Comparison of ENCODE assay signal across 8 cellular contexts in the genomic region with DNA sequence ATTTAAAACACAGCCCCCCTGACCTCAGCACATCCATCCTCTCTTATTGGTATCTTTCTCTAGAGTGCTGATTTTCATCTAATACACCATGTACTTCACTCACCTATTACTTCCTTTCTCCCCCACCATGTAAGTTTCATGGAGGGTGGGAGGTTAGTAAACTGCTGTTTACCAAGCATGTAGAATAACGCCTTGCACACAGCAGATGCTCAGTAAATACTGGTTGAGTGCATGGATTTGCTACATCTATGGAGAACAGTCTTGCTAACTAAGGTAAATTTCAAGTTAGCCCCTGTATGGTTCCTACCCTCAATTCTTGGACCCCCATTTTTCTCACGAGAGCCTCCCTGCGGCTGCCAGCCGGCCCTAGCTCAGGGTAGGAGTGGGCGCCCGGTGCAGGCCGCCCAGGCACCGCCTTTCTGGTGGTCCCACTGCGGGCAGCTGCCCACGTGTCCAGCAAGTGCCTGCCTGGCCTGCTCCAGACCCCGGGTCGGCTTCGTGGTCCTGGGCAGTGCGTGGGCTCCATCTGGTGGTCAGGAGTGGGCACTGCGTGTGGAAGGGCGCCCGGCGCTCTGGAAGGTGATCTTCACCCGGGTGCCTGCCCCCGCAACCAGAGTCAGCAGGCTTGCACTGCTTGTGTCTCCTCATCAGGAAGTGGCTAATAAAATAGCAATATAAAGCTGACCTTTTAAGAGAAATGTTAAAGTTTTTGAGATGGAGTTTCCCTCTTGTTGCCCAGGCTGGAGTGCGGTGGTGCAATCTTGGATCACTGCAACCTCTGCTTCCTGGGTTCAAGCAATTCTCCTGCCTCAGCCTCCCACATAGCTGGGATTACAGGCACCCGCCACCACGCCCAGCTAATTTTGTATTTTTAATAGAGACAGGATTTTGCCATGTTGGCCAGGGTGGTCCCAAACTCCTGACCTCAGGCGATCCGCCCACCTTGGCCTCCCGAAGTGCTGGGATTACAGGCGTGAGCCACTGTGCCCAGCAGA.
DNase-seq lines count a peak whose midpoint lies in the region; ATAC-seq lines count a peak whose summit lies in the region.

No MANE protein-coding gene starts in this region.

- peak; percentile 64 for ATAC-seq in HG02884 (IDR thresholded peaks at IDR 0.05; ENCODE audit: unreplicated experiment)

- DNase-seq in activated gamma-delta T cell treated with Interleukin-2 at 50 U/mL for 16 hours (peak; percentile 51), activated gamma-delta T cell (lab: John Stamatoyannopoulos, UW) (no peak), NCI-H2107 (lab: John Stamatoyannopoulos, UW) (peak; percentile 40), cerebellar cortex (ENCODE audit: low spot score) (peak; percentile 67), left kidney (ENCODE audit: low read depth, low spot score) (peak; percentile 89)
- DNase-seq in activated CD4-positive, CD25-positive, alpha-beta regulatory T cell treated with anti-CD3 and anti-CD28 coated beads, Interleukin-2, amount 50 U/mL, for 16 hours (ENCODE audit: low read depth, low spot score): peak; percentile 18
- DNase-seq in stimulated activated CD4-positive, alpha-beta T cell treated with anti-CD3 and anti-CD28 coated beads, Interleukin-4, amount 100 ng/mL, for 24 hours: peak; percentile 63
